ENCODE assay signal across 27 cellular contexts in genomic region chr5:114940709-114941108, GRCh38.
"Had no signal": no experiment of that assay in that cellular context is flagged by ENCODE, and none has a peak within 500 bp of the region (broad histone marks: within the 10 kb centered on the region; RNA-seq: fewer than 3 reads in every experiment).

No MANE protein-coding gene starts in this region.

- H3K9me3 ChIP-seq: colonic mucosa, gastrocnemius medialis had no signal

- FAIRE-seq: endometrium, endothelial cell of umbilical vein, frontal cortex had no signal

- H3K27ac ChIP-seq: colonic mucosa, coronary artery, dorsolateral prefrontal cortex, epithelial cell of prostate, esophagus muscularis mucosa, esophagus squamous epithelium, foreskin keratinocyte, gastrocnemius medialis, gastroesophageal sphincter, heart left ventricle, heart right ventricle had no signal

- H3K4me3 ChIP-seq: colonic mucosa, coronary artery, dorsolateral prefrontal cortex, esophagus muscularis mucosa, esophagus squamous epithelium, gastrocnemius medialis, gastroesophageal sphincter, heart left ventricle, heart right ventricle had no signal

- H3K36me3 ChIP-seq: colonic mucosa, esophagus muscularis mucosa, esophagus squamous epithelium, gastrocnemius medialis, gastroesophageal sphincter, heart left ventricle, heart right ventricle had no signal

- H3K27me3 ChIP-seq: colonic mucosa, dorsolateral prefrontal cortex, esophagus muscularis mucosa, esophagus squamous epithelium, foreskin keratinocyte, gastrocnemius medialis, gastroesophageal sphincter, heart left ventricle, heart right ventricle had no signal

- H3K4me1 ChIP-seq: colonic mucosa, esophagus muscularis mucosa, esophagus squamous epithelium, foreskin keratinocyte, gastrocnemius medialis, gastroesophageal sphincter, heart left ventricle, heart right ventricle had no signal

- ATAC-seq: effector memory CD8-positive, alpha-beta T cell; esophagus mucosa; foreskin keratinocyte; gastrocnemius medialis; gastroesophageal sphincter; heart left ventricle; heart right ventricle had no signal

- DNase-seq: colonic mucosa; cortex of kidney; dermis blood vessel endothelial cell; dorsolateral prefrontal cortex; effector CD4-positive, alpha-beta T cell; effector CD8-positive, alpha-beta T cell; effector memory CD4-positive, alpha-beta T cell; effector memory CD8-positive, alpha-beta T cell; endodermal cell; erythroblast; esophagus squamous epithelium; foreskin fibroblast; foreskin keratinocyte; foreskin melanocyte; gastrocnemius medialis; glutamatergic neuron; head of caudate nucleus; heart left ventricle; heart right ventricle had no signal
